ENCODE assay signal across 26 cellular contexts in the genomic region with DNA sequence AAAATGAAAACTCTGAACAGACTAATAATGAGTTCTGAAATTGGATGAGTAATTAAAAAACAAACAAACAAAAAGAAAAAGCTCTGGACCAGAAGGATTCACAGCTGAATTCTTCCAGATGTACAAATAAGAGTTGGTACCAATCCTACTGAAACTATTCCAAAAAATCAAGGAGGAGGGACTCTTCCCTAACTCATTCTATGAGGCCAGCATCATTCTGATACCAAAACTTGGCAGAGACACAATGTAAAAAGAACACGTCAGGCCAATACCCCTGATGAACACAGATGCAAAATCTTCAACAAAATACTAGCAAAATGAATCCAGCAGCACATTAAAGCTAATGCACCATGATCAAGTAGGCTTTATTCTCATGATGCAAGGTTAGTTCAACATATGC.
"Had no signal": no experiment of that assay in that cellular context is flagged by ENCODE, and none has a peak within 500 bp of the region (broad histone marks: within the 10 kb centered on the region; RNA-seq: fewer than 3 reads in every experiment).

No MANE protein-coding gene starts in this region.

- H3K36me3 Mint-ChIP-seq: type B pancreatic cell had no signal

- H3K9me3 Mint-ChIP-seq: neural crest cell; stimulated activated naive CD8-positive, alpha-beta T cell treated with anti-CD3 and anti-CD28 coated beads, Interleukin-15, Interleukin-2, amounts not matched to agents 100 ng/mL and 50 ng/mL, for 24 hours had no signal

- ATAC-seq: left colon; left lung; lower lobe of right lung; naive thymus-derived CD8-positive, alpha-beta T cell; pancreas; right cardiac atrium; stimulated activated effector memory CD8-positive, alpha-beta T cell treated with anti-CD3 and anti-CD28 coated beads, Interleukin-12 subunit alpha, Interleukin-12 subunit beta, amount 100 ng/mL, for 72 hours had no signal

- H3K27me3 ChIP-seq: left lung, pancreas, sigmoid colon, spleen, tibial nerve, uterus had no signal

- H3K4me3 Mint-ChIP-seq: immature natural killer cell; naive thymus-derived CD8-positive, alpha-beta T cell; nephron; neural crest cell; stimulated activated effector memory CD8-positive, alpha-beta T cell treated with anti-CD3 and anti-CD28 coated beads, Interleukin-12 subunit alpha, Interleukin-12 subunit beta, amount 100 ng/mL, for 72 hours; stimulated activated naive CD8-positive, alpha-beta T cell treated with anti-CD3 and anti-CD28 coated beads, Interleukin-15, Interleukin-2, amounts not matched to agents 100 ng/mL and 50 ng/mL, for 24 hours; type B pancreatic cell had no signal

- H3K27ac ChIP-seq: left lung, lower lobe of right lung, pancreas, prostate gland, sigmoid colon, spleen, tibial nerve, uterus had no signal

- DNase-seq: immature natural killer cell; kidney; left colon; left lung; lower lobe of right lung; mammary epithelial cell; mesenchymal stem cell; naive thymus-derived CD8-positive, alpha-beta T cell; nucleus accumbens; pancreas; posterior cingulate gyrus; retina; right cardiac atrium; sigmoid colon; small intestine; spleen; stimulated activated CD4-positive, alpha-beta T cell treated with anti-CD3 and anti-CD28 coated beads, Interleukin-4, amount 100 ng/mL, for 24 hours; stimulated activated naive CD4-positive, alpha-beta T cell; uterus had no signal

- H3K36me3 ChIP-seq: left lung, lower lobe of right lung, pancreas, prostate gland, sigmoid colon, spleen, tibial nerve, uterus had no signal

- H3K9me3 ChIP-seq: lower lobe of right lung, pancreas, prostate gland, sigmoid colon, spleen, uterus had no signal

- H3K4me1 ChIP-seq: left lung, lower lobe of right lung, pancreas, prostate gland, sigmoid colon, spleen, tibial nerve, uterus had no signal

- H3K4me1 Mint-ChIP-seq: naive thymus-derived CD8-positive, alpha-beta T cell; nephron; neural crest cell; stimulated activated effector memory CD8-positive, alpha-beta T cell treated with anti-CD3 and anti-CD28 coated beads, Interleukin-12 subunit alpha, Interleukin-12 subunit beta, amount 100 ng/mL, for 72 hours had no signal

- H3K4me3 ChIP-seq: left lung, lower lobe of right lung, pancreas, prostate gland, sigmoid colon, spleen, tibial nerve, uterus had no signal

- H3K27me3 Mint-ChIP-seq: type B pancreatic cell had no signal

- H3K27ac Mint-ChIP-seq: nephron; stimulated activated effector memory CD8-positive, alpha-beta T cell treated with anti-CD3 and anti-CD28 coated beads, Interleukin-12 subunit alpha, Interleukin-12 subunit beta, amount 100 ng/mL, for 72 hours; stimulated activated naive CD8-positive, alpha-beta T cell treated with anti-CD3 and anti-CD28 coated beads, Interleukin-15, Interleukin-2, amounts not matched to agents 100 ng/mL and 50 ng/mL, for 24 hours; type B pancreatic cell had no signal
